Comparison of ENCODE assay signal across 30 cellular contexts in the genomic region with DNA sequence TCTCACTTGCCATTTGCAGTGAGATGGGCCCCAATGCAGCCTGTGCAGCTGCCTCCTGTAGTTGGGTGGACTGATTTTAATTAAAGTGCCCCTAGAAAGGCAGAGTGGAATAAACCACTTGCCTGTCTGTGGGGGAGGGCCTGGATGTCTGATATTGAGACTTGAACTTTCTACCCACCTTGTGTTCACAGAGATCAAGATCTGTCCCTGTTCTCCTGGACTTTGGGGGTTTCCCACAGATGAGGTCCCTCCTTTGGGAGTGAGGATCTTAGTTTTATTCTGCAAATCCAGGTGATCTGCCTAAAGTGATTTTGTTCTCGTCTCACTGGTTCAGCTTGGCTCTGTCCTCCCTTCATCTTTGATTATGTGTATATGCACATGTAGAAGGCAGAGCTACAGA.
"Had no signal": no experiment of that assay in that cellular context is flagged by ENCODE, and none has a peak within 500 bp of the region (broad histone marks: within the 10 kb centered on the region; RNA-seq: fewer than 3 reads in every experiment).

No MANE protein-coding gene starts in this region.

- H3K27ac Mint-ChIP-seq: activated CD4-positive, alpha-beta memory T cell treated with anti-CD3 and anti-CD28 coated beads for 36 hours; activated CD4-positive, alpha-beta T cell treated with anti-CD3 and anti-CD28 coated beads for 36 hours; activated CD4-positive, alpha-beta T cell treated with anti-CD3 and anti-CD28 coated beads, Interleukin-2, amount 10 ng/mL, durations not matched to agents 24 days and 14 days; activated CD8-positive, alpha-beta memory T cell treated with anti-CD3 and anti-CD28 coated beads, Interleukin-2, amount 10 ng/mL, durations not matched to agents 7 days and 5 days; activated CD8-positive, alpha-beta T cell treated with anti-CD3 and anti-CD28 coated beads, Interleukin-2, amount 10 ng/mL, durations not matched to agents 7 days and 5 days; activated naive CD4-positive, alpha-beta T cell treated with anti-CD3 and anti-CD28 coated beads for 36 hours; activated naive CD4-positive, alpha-beta T cell treated with anti-CD3 and anti-CD28 coated beads, Interleukin-2, amount 50 U/mL, for 72 hours; activated naive CD8-positive, alpha-beta T cell treated with anti-CD3 and anti-CD28 coated beads, Interleukin-2, amount 10 ng/mL, durations not matched to agents 7 days and 5 days; activated T-helper 1 cell treated with anti-CD3 and anti-CD28 coated beads, Interleukin-12 subunit alpha, Interleukin-12 subunit beta, Interleukin-2, Interleukin-4 antibody, amounts not matched to agents 30 ng/mL and 10 ng/mL and 1 ng/mL, durations not matched to agents 14 hours and 24 hours and 36 hours; activated T-helper 2 cell treated with anti-CD3 and anti-CD28 coated beads, Interferon-gamma antibody, Interleukin-2, Interleukin-4, amounts not matched to agents 10 μg/mL and 5 μg/mL and 100 μg/mL, durations not matched to agents 14 hours and 24 hours and 36 hours; dendritic cell treated with granulocyte-macrophage colony-stimulating factor and Interleukin-4, amounts not matched to agents 40 ng/mL and 50 ng/mL, for 4 days; endodermal cell had no signal

- H3K27me3 ChIP-seq: ascending aorta, brain microvascular endothelial cell, dorsolateral prefrontal cortex, esophagus muscularis mucosa, foreskin keratinocyte, gastrocnemius medialis, heart left ventricle had no signal

- H3K27me3 Mint-ChIP-seq: activated CD4-positive, alpha-beta memory T cell treated with anti-CD3 and anti-CD28 coated beads for 36 hours; activated CD4-positive, alpha-beta T cell treated with anti-CD3 and anti-CD28 coated beads for 36 hours; activated CD4-positive, alpha-beta T cell treated with anti-CD3 and anti-CD28 coated beads, Interleukin-2, amount 10 ng/mL, durations not matched to agents 24 days and 14 days; activated CD8-positive, alpha-beta memory T cell treated with anti-CD3 and anti-CD28 coated beads, Interleukin-2, amount 10 ng/mL, durations not matched to agents 7 days and 5 days; activated naive CD8-positive, alpha-beta T cell treated with anti-CD3 and anti-CD28 coated beads, Interleukin-2, amount 10 ng/mL, durations not matched to agents 7 days and 5 days; central memory CD8-positive, alpha-beta T cell; dendritic cell treated with granulocyte-macrophage colony-stimulating factor and Interleukin-4, amounts not matched to agents 40 ng/mL and 50 ng/mL, for 4 days had no signal

- H3K4me1 Mint-ChIP-seq: activated naive CD8-positive, alpha-beta T cell treated with anti-CD3 and anti-CD28 coated beads, Interleukin-2, amount 10 ng/mL, durations not matched to agents 7 days and 5 days; endodermal cell had no signal

- ATAC-seq: activated CD4-positive, alpha-beta T cell treated with anti-CD3 and anti-CD28 coated beads for 36 hours; activated CD8-positive, alpha-beta memory T cell treated with anti-CD3 and anti-CD28 coated beads, Interleukin-2, amount 10 ng/mL, durations not matched to agents 7 days and 5 days; activated CD8-positive, alpha-beta T cell treated with anti-CD3 and anti-CD28 coated beads, Interleukin-2, amount 10 ng/mL, durations not matched to agents 7 days and 5 days; activated naive CD4-positive, alpha-beta T cell treated with anti-CD3 and anti-CD28 coated beads, Interleukin-2, amount 50 U/mL, for 72 hours; foreskin keratinocyte; gastrocnemius medialis; heart left ventricle had no signal

- H3K4me3 Mint-ChIP-seq: activated CD4-positive, alpha-beta memory T cell treated with anti-CD3 and anti-CD28 coated beads for 36 hours; activated CD4-positive, alpha-beta T cell treated with anti-CD3 and anti-CD28 coated beads for 36 hours; activated CD4-positive, alpha-beta T cell treated with anti-CD3 and anti-CD28 coated beads, Interleukin-2, amount 10 ng/mL, durations not matched to agents 24 days and 14 days; activated CD8-positive, alpha-beta memory T cell treated with anti-CD3 and anti-CD28 coated beads, Interleukin-2, amount 10 ng/mL, durations not matched to agents 7 days and 5 days; activated CD8-positive, alpha-beta T cell treated with anti-CD3 and anti-CD28 coated beads, Interleukin-2, amount 10 ng/mL, durations not matched to agents 7 days and 5 days; activated naive CD4-positive, alpha-beta T cell treated with anti-CD3 and anti-CD28 coated beads for 36 hours; activated naive CD8-positive, alpha-beta T cell treated with anti-CD3 and anti-CD28 coated beads, Interleukin-2, amount 10 ng/mL, durations not matched to agents 7 days and 5 days; activated T-helper 1 cell treated with anti-CD3 and anti-CD28 coated beads, Interleukin-12 subunit alpha, Interleukin-12 subunit beta, Interleukin-2, Interleukin-4 antibody, amounts not matched to agents 30 ng/mL and 10 ng/mL and 1 ng/mL, durations not matched to agents 14 hours and 24 hours and 36 hours; central memory CD8-positive, alpha-beta T cell; dendritic cell treated with granulocyte-macrophage colony-stimulating factor and Interleukin-4, amounts not matched to agents 40 ng/mL and 50 ng/mL, for 4 days; endodermal cell had no signal

- H3K4me3 ChIP-seq: ascending aorta, coronary artery, dorsolateral prefrontal cortex, esophagus muscularis mucosa, gastrocnemius medialis, heart left ventricle had no signal

- H3K27ac ChIP-seq: ascending aorta, brain microvascular endothelial cell, coronary artery, esophagus muscularis mucosa, foreskin keratinocyte, gastrocnemius medialis, heart left ventricle had no signal

- H3K4me1 ChIP-seq: foreskin keratinocyte had no signal

- H3K9me3 Mint-ChIP-seq: activated CD4-positive, alpha-beta T cell treated with anti-CD3 and anti-CD28 coated beads, Interleukin-2, amount 10 ng/mL, durations not matched to agents 24 days and 14 days; activated naive CD8-positive, alpha-beta T cell treated with anti-CD3 and anti-CD28 coated beads, Interleukin-2, amount 10 ng/mL, durations not matched to agents 7 days and 5 days; activated T-helper 1 cell treated with anti-CD3 and anti-CD28 coated beads, Interleukin-12 subunit alpha, Interleukin-12 subunit beta, Interleukin-2, Interleukin-4 antibody, amounts not matched to agents 30 ng/mL and 10 ng/mL and 1 ng/mL, durations not matched to agents 14 hours and 24 hours and 36 hours; central memory CD8-positive, alpha-beta T cell; dendritic cell treated with granulocyte-macrophage colony-stimulating factor and Interleukin-4, amounts not matched to agents 40 ng/mL and 50 ng/mL, for 4 days; endodermal cell had no signal

- H3K9me3 ChIP-seq: ascending aorta, esophagus muscularis mucosa, gastrocnemius medialis, heart left ventricle had no signal

- DNase-seq: activated CD4-positive, alpha-beta memory T cell treated with anti-CD3 and anti-CD28 coated beads for 36 hours; activated CD4-positive, alpha-beta T cell treated with anti-CD3 and anti-CD28 coated beads for 36 hours; activated CD4-positive, alpha-beta T cell treated with anti-CD3 and anti-CD28 coated beads, Interleukin-2, amount 10 ng/mL, durations not matched to agents 24 days and 14 days; activated CD4-positive, CD25-positive, alpha-beta regulatory T cell; activated CD4-positive, CD25-positive, alpha-beta regulatory T cell treated with anti-CD3 and anti-CD28 coated beads, Interleukin-2, amount 50 U/mL, for 72 hours; activated CD8-positive, alpha-beta memory T cell treated with anti-CD3 and anti-CD28 coated beads, Interleukin-2, amount 10 ng/mL, durations not matched to agents 7 days and 5 days; activated CD8-positive, alpha-beta memory T cell treated with anti-CD3 and anti-CD28 coated beads, Interleukin-2, amount 50 U/mL, for 4 hours; activated CD8-positive, alpha-beta T cell treated with anti-CD3 and anti-CD28 coated beads, Interleukin-2, amount 10 ng/mL, durations not matched to agents 7 days and 5 days; activated gamma-delta T cell treated with Interleukin-2 at 50 U/mL for 16 hours; activated naive CD4-positive, alpha-beta T cell treated with anti-CD3 and anti-CD28 coated beads for 36 hours; activated naive CD8-positive, alpha-beta T cell treated with anti-CD3 and anti-CD28 coated beads, Interleukin-2, amount 10 ng/mL, durations not matched to agents 7 days and 5 days; activated T-cell treated with anti-CD3 and anti-CD28 coated beads, Interleukin-2, amount 50 U/mL, for 48 hours; brain microvascular endothelial cell; dorsolateral prefrontal cortex; effector memory CD4-positive, alpha-beta T cell; endodermal cell; erythroblast; foreskin keratinocyte; gastrocnemius medialis; glutamatergic neuron; heart left ventricle; T-helper 2 cell had no signal
